In the genomic region with DNA sequence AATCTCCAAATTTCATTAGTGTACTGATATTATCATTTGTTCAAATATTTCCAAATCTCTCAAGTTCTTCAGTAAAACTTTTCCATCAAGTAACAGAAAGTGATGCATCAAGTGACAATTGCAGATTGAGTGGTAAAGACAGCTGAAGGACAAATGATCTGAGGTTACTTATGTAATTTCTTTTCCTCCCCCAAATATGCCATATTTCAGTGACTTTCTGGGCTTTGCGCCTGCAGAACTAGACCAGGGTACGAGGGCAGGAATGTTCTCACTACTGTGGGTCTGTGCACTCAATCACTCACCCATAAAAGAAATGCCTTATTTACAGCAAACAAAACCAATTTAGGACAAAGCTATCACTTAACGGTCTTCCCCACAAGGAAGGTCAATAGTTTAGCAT, we compare ENCODE assay signal across 1 cellular context.
TF ChIP-seq lines count a peak whose summit lies in the region.

No MANE protein-coding gene starts in this region.

TF ChIP-seq in IMR-90, 13 proteins besides CTCF, POLR2A, EP300 and RAD21:
- TF ChIP-seq RFX5 (IDR thresholded peaks at IDR 0.05; ENCODE audit: low read depth, low read length), result no peak
